Comparison of ENCODE assay signal across 8 cellular contexts in the genomic region with DNA sequence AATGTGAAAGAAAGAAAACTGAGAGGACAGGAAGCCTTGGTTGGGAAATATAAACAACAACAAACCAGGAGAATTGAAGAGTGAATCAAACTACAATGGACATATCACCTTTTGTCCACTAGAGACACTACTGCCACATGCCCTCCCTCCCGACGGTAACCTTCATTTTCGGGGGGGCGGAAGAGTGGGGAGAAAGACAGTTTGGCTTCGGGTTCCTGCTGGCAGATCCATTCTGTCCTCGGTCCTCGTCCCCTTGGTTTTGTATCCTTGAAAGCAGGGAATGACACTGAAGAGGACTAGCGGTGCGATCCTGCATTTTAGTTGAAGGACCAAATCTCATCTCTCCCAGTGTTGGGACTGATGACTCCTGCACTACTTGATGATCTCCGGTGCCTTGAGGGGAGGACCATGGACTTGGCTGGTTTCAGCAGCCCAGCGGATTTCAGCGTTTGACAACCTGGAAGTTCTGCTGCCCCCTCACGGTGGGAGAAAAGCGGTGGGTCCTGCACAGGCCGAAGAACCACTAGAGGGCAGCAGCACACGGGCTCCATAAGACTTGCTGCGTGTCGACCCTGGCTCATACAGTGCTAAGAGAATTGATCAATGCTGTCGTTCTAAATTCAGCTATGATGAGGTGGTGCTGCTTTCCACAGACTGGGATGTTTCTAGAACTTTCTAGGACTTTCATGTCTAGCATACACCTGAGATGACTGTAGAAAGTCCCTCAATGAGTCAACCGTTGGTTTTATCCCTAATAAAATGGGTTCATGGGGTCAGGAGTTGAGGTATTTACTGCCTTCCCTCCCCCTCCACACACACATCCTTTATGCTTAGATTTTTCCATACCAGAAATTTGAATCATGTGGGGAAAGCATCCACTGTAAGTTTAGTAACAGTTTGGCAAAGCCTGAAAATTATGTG. TPM values are rescaled to one million over a fixed set of nuclear protein-coding genes. Genes with fewer than 3 reads are reported as not detected.
DNase-seq lines count a peak whose midpoint lies in the region; ATAC-seq and TF ChIP-seq lines count a peak whose summit lies in the region.

No MANE protein-coding gene starts in this region.

- H3K27ac ChIP-seq in suprapubic skin: peak overlapping the region; percentile 14

- 10% methylated on average over 16 of the region's 20 CpGs for WGBS in suprapubic skin

- TF ChIP-seq POLR2A in suprapubic skin (IDR thresholded peaks at IDR 0.05): no peak

- peak; percentile 98 for ATAC-seq in HG02571 (IDR thresholded peaks at IDR 0.05; ENCODE audit: unreplicated experiment)

- peak overlapping the region; percentile 54; the same call in 1 of the 2 replicates for H3K4me3 ChIP-seq in GM08714 (ENCODE audit: low read length)
- H3K4me3 ChIP-seq in suprapubic skin: peak overlapping the region; percentile 48

- peak overlapping the region; percentile 87 for H3K27ac Mint-ChIP-seq in activated naive CD4-positive, alpha-beta T cell treated with anti-CD3 and anti-CD28 coated beads for 36 hours

- no peaks in the 10 kb centered on the region for H3K9me3 ChIP-seq in suprapubic skin

- no peak for TF ChIP-seq EP300 in suprapubic skin (IDR thresholded peaks at IDR 0.05)

- peaks cover 42% of the 10 kb centered on the region for H3K4me1 Mint-ChIP-seq in activated naive CD4-positive, alpha-beta T cell treated with anti-CD3 and anti-CD28 coated beads for 36 hours (ENCODE audit: low read depth)

- H3K36me3 Mint-ChIP-seq in activated naive CD4-positive, alpha-beta T cell treated with anti-CD3 and anti-CD28 coated beads for 36 hours (ENCODE audit: low read depth): no peaks in the 10 kb centered on the region

- DNase-seq in NAMALWA (ENCODE audit: low spot score): peak; percentile 96
- peak; percentile 98 for DNase-seq in SK-MEL-5 (ENCODE audit: low read depth, low spot score)
- DNase-seq in activated naive CD4-positive, alpha-beta T cell treated with anti-CD3 and anti-CD28 coated beads for 36 hours: peak; percentile 92
- peak; percentile 85 for DNase-seq in germinal center (ENCODE audit: low spot score)
- peak; percentile 74 for DNase-seq in occipital lobe (lab: John Stamatoyannopoulos, UW)
- peak; percentile 92 to 93 for DNase-seq in suprapubic skin (ENCODE audit: low spot score in 2 of 2)

- CTCF ChIA-PET in activated naive CD4-positive, alpha-beta T cell treated with anti-CD3 and anti-CD28 coated beads for 36 hours (lab: Charles Lee): interaction anchor here (0.5 to 8.6 kb wide), 36 partner anchors 9 to 379 kb away, joined by 3 to 108 read pairs (median 4); a partner anchor contains a TSS

- intact Hi-C loops in activated naive CD4-positive, alpha-beta T cell treated with anti-CD3 and anti-CD28 coated beads for 36 hours (cut with micrococcal nuclease): loop anchor here (1.0 to 5.0 kb wide), 13 partner anchors 16 to 452 kb away; a partner anchor contains a TSS

- no peaks in the 10 kb centered on the region for H3K9me3 Mint-ChIP-seq in activated naive CD4-positive, alpha-beta T cell treated with anti-CD3 and anti-CD28 coated beads for 36 hours

- H3K27me3 Mint-ChIP-seq in activated naive CD4-positive, alpha-beta T cell treated with anti-CD3 and anti-CD28 coated beads for 36 hours (ENCODE audit: low read depth): no peaks in the 10 kb centered on the region

- in situ Hi-C loops in SK-MEL-5 (cut with HindIII; ENCODE audit: low pct_unique_long_range_greater_than_20kb, low sequenced_read_pairs): no loop called here

- peaks cover 9% of the 10 kb centered on the region for H3K4me1 ChIP-seq in suprapubic skin

- TF ChIP-seq CTCF in suprapubic skin (IDR thresholded peaks at IDR 0.05): peak; percentile 92 to 98

- peak overlapping the region; percentile 81 for H3K4me3 Mint-ChIP-seq in activated naive CD4-positive, alpha-beta T cell treated with anti-CD3 and anti-CD28 coated beads for 36 hours

- no peaks in the 10 kb centered on the region for H3K27me3 ChIP-seq in suprapubic skin

- no peaks in the 10 kb centered on the region for H3K36me3 ChIP-seq in suprapubic skin

RNA-seq across cellular contexts. Expression of a gene that starts 15.1 kb away (rescaled TPM):
- 45.9 and 50.1 TPM in 2 replicates for total RNA-seq in SK-MEL-5 (2014; rRNA removed; shearing (Covaris generic))
- polyA plus RNA-seq in SK-MEL-5 (2015; cell fraction: cytosol; rRNA removed): 41.0 and 49.7 TPM in 2 replicates
- 127 and 160 TPM in 2 replicates for polyA plus RNA-seq in SK-MEL-5 (2015; cell fraction: nucleus; rRNA removed)
- total RNA-seq in activated naive CD4-positive, alpha-beta T cell treated with anti-CD3 and anti-CD28 coated beads for 36 hours: 10 to 100 TPM; 25.0 to 29.6 TPM
- total RNA-seq in occipital lobe: 93.3 TPM
- total RNA-seq in suprapubic skin: 10 to 100 TPM; 35.4 to 74.2 (median 55.9) TPM

Comparison
In these comparisons a context has a peak if more than half of its experiments do, and no peak if none do; other contexts are left out.
1. Peak in every context shown above with its lines: DNase-seq, ATAC-seq, H3K4me3 ChIP-seq and H3K27ac ChIP-seq.